8 cellular contexts compared by ENCODE assay signal in the genomic region with DNA sequence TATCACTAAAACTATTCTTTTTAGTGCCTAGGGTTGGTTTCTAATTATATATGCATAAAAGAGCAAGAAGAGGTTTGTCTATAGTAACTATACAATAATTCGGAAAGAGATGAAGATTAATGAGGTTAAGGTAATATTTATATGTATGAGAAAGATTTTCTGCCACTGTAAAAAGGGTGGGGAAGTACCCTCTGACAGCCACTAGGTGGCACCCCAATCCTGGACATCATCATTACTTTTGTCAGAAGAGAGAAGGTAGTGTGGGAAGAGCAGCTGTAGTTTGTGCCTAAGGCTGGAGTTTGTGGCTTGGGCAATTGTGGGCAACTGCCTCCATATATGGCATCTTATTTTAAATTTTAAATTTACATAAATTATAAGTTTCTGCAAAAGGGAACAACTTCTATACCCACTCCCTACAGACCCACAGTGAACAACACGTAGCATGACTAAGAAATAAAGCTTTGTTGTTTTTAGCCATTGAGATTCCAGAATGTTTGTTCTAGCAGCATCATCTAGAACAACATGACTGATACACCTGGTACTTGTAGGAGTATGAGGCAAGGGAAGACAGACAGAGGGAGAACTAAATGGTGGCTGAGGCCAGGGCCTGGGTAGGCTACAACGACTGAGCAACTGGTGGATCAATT. TPM values are rescaled to one million over a fixed set of nuclear protein-coding genes. Genes with fewer than 3 reads are reported as not detected.
DNase-seq lines count a peak whose midpoint lies in the region; ATAC-seq and TF ChIP-seq lines count a peak whose summit lies in the region.

No MANE protein-coding gene starts in this region.

- H3K27ac Mint-ChIP-seq in activated naive CD4-positive, alpha-beta T cell treated with anti-CD3 and anti-CD28 coated beads, Interleukin-2, amount 50 U/mL, for 72 hours = peak overlapping the region in 1 of 2 donors; percentile 45

- intact Hi-C loops in psoas muscle (cut with DNase I) = loop anchor here in 1 of 2 donors (2.0 to 5.0 kb wide), 2 partner anchors 65 to 361 kb away; no protein-coding TSS in a partner anchor

- H3K27me3 ChIP-seq in H7 (ENCODE audit: control insufficient read depth, insufficient read depth, low read length) (no peaks in the 10 kb centered on the region), cardiac muscle cell (no peaks in the 10 kb centered on the region), psoas muscle (ENCODE audit: insufficient read depth in 3 of 3, low read length in 2 of 3) (no peaks in the 10 kb centered on the region)

- 61 to 71% (median 66%) methylated on average over 3 of the region's 3 CpGs for WGBS in psoas muscle, 3 donors

- peak; percentile 88 for TF ChIP-seq CTCF in cardiac muscle cell (IDR thresholded peaks at IDR 0.05; ENCODE audit: low read depth, low read length)
- TF ChIP-seq CTCF in psoas muscle (IDR thresholded peaks at IDR 0.05) = peak; percentile 96

- H3K4me1 ChIP-seq in cardiac muscle cell (ENCODE audit: low read depth) (no peaks in the 10 kb centered on the region), psoas muscle (peaks cover 21% of the 10 kb centered on the region)

- no peaks in the 10 kb centered on the region for H3K9me3 Mint-ChIP-seq in activated naive CD4-positive, alpha-beta T cell treated with anti-CD3 and anti-CD28 coated beads, Interleukin-2, amount 50 U/mL, for 72 hours

- H3K27ac ChIP-seq in cardiac muscle cell = no peak overlapping the region
- no peak overlapping the region for H3K27ac ChIP-seq in psoas muscle

- peak; percentile 55 for DNase-seq in ELF-1 (ENCODE audit: low read depth, low spot score)
- DNase-seq in H7 = peak; percentile 71
- peak; percentile 74 for DNase-seq in NAMALWA (ENCODE audit: low spot score)
- peak; percentile 19 for DNase-seq in SKM-1 (lab: John Stamatoyannopoulos, UW; ENCODE audit: unreplicated experiment)
- DNase-seq in activated naive CD4-positive, alpha-beta T cell treated with anti-CD3 and anti-CD28 coated beads, Interleukin-2, amount 50 U/mL, for 72 hours (ENCODE audit: low spot score in 2 of 2) = peak in 1 of 2 donors; percentile 69
- DNase-seq in cardiac muscle cell (ENCODE audit: low read depth in 1 of 2, low spot score in 1 of 2) = peak; percentile 67 to 83
- peak; percentile 41 to 60 for DNase-seq in psoas muscle

- peak; percentile 74 to 87 for ATAC-seq in activated naive CD4-positive, alpha-beta T cell treated with anti-CD3 and anti-CD28 coated beads, Interleukin-2, amount 50 U/mL, for 72 hours
- ATAC-seq in psoas muscle (peak; percentile 83 to 85 (median 84)), HG03521 (IDR thresholded peaks at IDR 0.05; ENCODE audit: unreplicated experiment) (no peak)

- H3K9me3 ChIP-seq in cardiac muscle cell (ENCODE audit: low read depth) (no peaks in the 10 kb centered on the region), psoas muscle (no peaks in the 10 kb centered on the region)

- H3K36me3 ChIP-seq in H7 (replicated peaks; ENCODE audit: control insufficient read depth, insufficient read depth, low read length) = peaks cover 5% of the 10 kb centered on the region
- H3K36me3 ChIP-seq in cardiac muscle cell = no peaks in the 10 kb centered on the region
- peaks cover 0 to 35% of the 10 kb centered on the region in 2 donors for H3K36me3 ChIP-seq in psoas muscle (ENCODE audit: insufficient read depth in 1 of 2, low read depth in 1 of 2)

- H3K4me3 ChIP-seq in H7 (ENCODE audit: insufficient read depth, low read depth, low read length) (no peak overlapping the region), cardiac muscle cell (no peak overlapping the region), psoas muscle (no peak overlapping the region)

- peaks cover 0 to 6% of the 10 kb centered on the region in 2 donors for H3K36me3 Mint-ChIP-seq in activated naive CD4-positive, alpha-beta T cell treated with anti-CD3 and anti-CD28 coated beads, Interleukin-2, amount 50 U/mL, for 72 hours

RNA-seq across cellular contexts. Expression of a gene that starts 34.4 kb away (rescaled TPM):
- total RNA-seq in H7 (2014; rRNA removed; shearing (Covaris generic)) = not detected in 2 replicates
- under 1 TPM in 1 of 2 donors, not detected in 1; 0.21 TPM for total RNA-seq in activated naive CD4-positive, alpha-beta T cell treated with anti-CD3 and anti-CD28 coated beads, Interleukin-2, amount 50 U/mL, for 72 hours
- total RNA-seq in cardiac muscle cell (not detected in 2 replicates), psoas muscle (under 1 TPM in 1 of 4 donors, not detected in 3; 0.28 TPM)
- polyA plus RNA-seq in cardiac muscle cell (0.49 and 0.76 TPM in 2 replicates), psoas muscle (under 1 TPM in 2 of 3 donors, not detected in 1; 0.04 to 0.23 TPM)

RNA-seq across cellular contexts. Expression of a gene that starts 57.1 kb away (rescaled TPM):
- 13.9 and 23.7 TPM in 2 replicates for total RNA-seq in H7 (2014; rRNA removed; shearing (Covaris generic))
- 10 to 100 TPM; 22.2 to 48.0 TPM for total RNA-seq in activated naive CD4-positive, alpha-beta T cell treated with anti-CD3 and anti-CD28 coated beads, Interleukin-2, amount 50 U/mL, for 72 hours
- total RNA-seq in cardiac muscle cell (4.7 and 6.2 TPM in 2 replicates), psoas muscle (10 to 100 TPM; 14.3 to 36.1 (median 19.9) TPM)
- polyA plus RNA-seq in cardiac muscle cell (4.0 and 8.6 TPM in 2 replicates), psoas muscle (10 to 100 TPM; 10.3 to 17.5 (median 11.5) TPM)
